In the genomic region with DNA sequence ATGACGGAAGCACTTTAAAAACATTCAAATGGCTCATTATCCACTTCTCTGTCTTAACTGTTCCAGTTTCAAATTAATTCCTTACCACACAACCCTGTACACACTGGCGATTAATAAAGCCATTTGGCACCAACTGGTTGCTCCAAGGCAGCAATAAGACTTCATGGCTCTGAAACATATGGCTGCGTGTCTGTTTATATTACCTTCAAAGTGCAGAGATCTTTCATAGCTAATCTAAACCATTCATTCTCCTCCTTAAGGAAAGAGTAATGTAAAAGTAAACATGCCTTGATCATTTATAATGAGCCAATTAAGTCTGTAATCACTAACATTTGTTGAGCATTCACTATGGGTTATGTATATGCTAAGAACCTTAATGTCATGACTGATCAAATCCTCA, we compare ENCODE assay signal across 18 cellular contexts.
"Had no signal": no experiment of that assay in that cellular context is flagged by ENCODE, and none has a peak within 500 bp of the region (broad histone marks: within the 10 kb centered on the region; RNA-seq: fewer than 3 reads in every experiment).

No MANE protein-coding gene starts in this region.

- H3K4me1 ChIP-seq: testis had no signal

- H3K4me3 ChIP-seq: body of pancreas, cardiac muscle cell, lung, testis had no signal

- H3K9me3 ChIP-seq: body of pancreas, testis had no signal

- H3K36me3 ChIP-seq: cardiac muscle cell had no signal

- H3K27ac ChIP-seq: body of pancreas, cardiac muscle cell, testis had no signal

- DNase-seq: activated B cell treated with CpG ODN at 0.5 μM for 24 hours; activated CD4-positive, alpha-beta T cell treated with anti-CD3 and anti-CD28 coated beads for 4 hours; activated CD8-positive, alpha-beta memory T cell treated with anti-CD3 and anti-CD28 coated beads, Interleukin-2, amount 10 ng/mL, durations not matched to agents 7 days and 5 days; activated CD8-positive, alpha-beta T cell treated with anti-CD3 and anti-CD28 coated beads for 36 hours; activated effector memory CD4-positive, alpha-beta T cell treated with anti-CD3 and anti-CD28 coated beads, Interleukin-2, amount 50 U/mL, for 16 hours; activated naive CD4-positive, alpha-beta T cell treated with anti-CD3 and anti-CD28 coated beads, Interleukin-2, amount 10 ng/mL, durations not matched to agents 7 days and 5 days; activated naive CD8-positive, alpha-beta T cell treated with anti-CD3 and anti-CD28 coated beads, Interleukin-2, amount 50 U/mL, for 24 hours; activated T-cell treated with anti-CD3 and anti-CD28 coated beads for 4 hours; anterior cingulate cortex; body of pancreas; naive thymus-derived CD8-positive, alpha-beta T cell; stimulated activated CD4-positive, alpha-beta T cell treated with anti-CD3 and anti-CD28 coated beads, Interleukin-4, amount 100 ng/mL, for 1 hour; stimulated activated naive CD4-positive, alpha-beta T cell; T-helper 1 cell; testis had no signal

- H3K27me3 ChIP-seq: body of pancreas, cardiac muscle cell, testis had no signal

- ATAC-seq: activated CD8-positive, alpha-beta memory T cell treated with anti-CD3 and anti-CD28 coated beads, Interleukin-2, amount 10 ng/mL, durations not matched to agents 7 days and 5 days; activated CD8-positive, alpha-beta T cell treated with anti-CD3 and anti-CD28 coated beads for 36 hours; activated naive CD8-positive, alpha-beta T cell treated with anti-CD3 and anti-CD28 coated beads, Interleukin-2, amount 50 U/mL, for 24 hours; body of pancreas; left lobe of liver; naive thymus-derived CD8-positive, alpha-beta T cell had no signal
